Comparison of ENCODE assay signal across 27 cellular contexts in the genomic region with DNA sequence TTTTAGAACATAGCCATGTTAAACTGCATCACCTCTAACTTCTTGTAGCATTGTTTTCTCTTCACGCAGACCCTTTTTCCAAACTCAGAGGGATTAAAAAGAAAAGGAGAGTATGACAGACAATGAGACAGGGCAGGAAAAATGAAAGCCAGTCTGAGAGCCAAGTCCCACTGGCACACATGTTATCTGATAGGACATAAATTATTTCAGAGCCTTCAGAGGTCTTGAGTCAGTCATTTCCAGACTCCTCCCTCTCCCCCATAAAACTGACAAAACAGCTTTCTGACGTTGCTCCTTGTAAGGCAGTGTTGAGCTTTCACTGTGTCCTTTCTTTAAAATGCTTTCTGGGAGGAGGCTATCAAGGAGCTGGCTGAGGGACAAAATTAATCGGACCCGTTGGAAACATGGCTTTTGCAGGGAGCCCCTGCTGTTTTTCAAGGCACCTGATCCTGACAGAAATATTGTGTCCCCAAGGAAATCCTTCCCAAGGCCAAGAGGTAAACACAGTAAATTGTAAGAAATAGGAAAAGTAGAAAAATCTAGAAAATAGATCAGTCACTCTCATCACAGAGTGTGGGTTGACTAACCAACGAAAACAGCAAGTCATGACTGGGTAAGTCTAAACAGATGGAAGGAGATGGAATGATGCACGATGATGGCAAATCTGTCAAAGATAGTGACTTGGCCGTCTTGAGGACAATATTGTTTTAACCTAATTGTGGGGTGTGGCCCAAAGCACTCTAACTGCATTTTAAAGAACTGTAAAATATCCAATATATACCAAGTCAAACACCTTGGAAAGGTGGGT.
A peak's percentile ranks its signal among the peaks of the same experiment; 100 is the strongest.
DNase-seq lines count a peak whose midpoint lies in the region; ATAC-seq, FAIRE-seq and TF ChIP-seq lines count a peak whose summit lies in the region.
"Had no signal": no experiment of that assay in that cellular context is flagged by ENCODE, and none has a peak within 500 bp of the region (broad histone marks: within the 10 kb centered on the region; RNA-seq: fewer than 3 reads in every experiment).

No MANE protein-coding gene starts in this region.

- H2BK5ac ChIP-seq in IMR-90 (ENCODE audit: low read depth, low read length, poor library complexity, severe bottlenecking): no peak overlapping the region

- no peak for TF ChIP-seq POLR2A in IMR-90 (IDR thresholded peaks at IDR 0.05; ENCODE audit: low read depth, low read length)
- no peak for TF ChIP-seq POLR2A in K562 (conservative IDR thresholded peaks at IDR 0.05)

- no peak overlapping the region for H3K56ac ChIP-seq in IMR-90 (ENCODE audit: extremely low read depth, insufficient read depth, low read length)

- no peak overlapping the region for H3K23ac ChIP-seq in IMR-90 (ENCODE audit: low read depth, low read length)

- in situ Hi-C loops in IMR-90 (cut with MboI; ENCODE audit: low sequenced_read_pairs): no loop called here
- in situ Hi-C loops in K562 (cut with MboI): no loop called here

- no peak overlapping the region for H3K4ac ChIP-seq in IMR-90 (ENCODE audit: low read depth, low read length)

- H2BK20ac ChIP-seq in IMR-90 (ENCODE audit: low read depth, low read length): no peak overlapping the region

- WGBS in IMR-90 (ENCODE audit: extremely low coverage in 2 of 2, insufficient read length in 1 of 2), 2 experiments: no CpG with 5 or more reads among the region's 7 CpGs
- WGBS in K562 (ENCODE audit: insufficient coverage, low coverage, missing lambda C conversion rate): 0% methylated on average over 5 of the region's 7 CpGs

- H3K27me3 ChIP-seq in IMR-90 (ENCODE audit: control insufficient read depth, insufficient read depth, low read length) (no peaks in the 10 kb centered on the region), K562 (ENCODE audit: control insufficient read depth in 2 of 2, insufficient read depth in 2 of 2, low read length in 2 of 2) (no peaks in the 10 kb centered on the region), osteoblast (ENCODE audit: insufficient read depth, low read length) (no peaks in the 10 kb centered on the region)
- H3K27me3 ChIP-seq: ascending aorta, BE2C, ovary, tibial nerve had no signal

- H3K9me3 ChIP-seq in IMR-90 (ENCODE audit: control insufficient read depth, insufficient read depth, low read length) (no peaks in the 10 kb centered on the region), K562 (replicated peaks; ENCODE audit: control insufficient read depth, insufficient read depth, low read depth, low read length) (no peaks in the 10 kb centered on the region), osteoblast (ENCODE audit: low read depth, low read length) (no peaks in the 10 kb centered on the region)
- H3K9me3 ChIP-seq: ascending aorta, BE2C, ovary, tibial nerve had no signal

- ATAC-seq in IMR-90 (ENCODE audit: low read depth) (no peak), K562 (peak; percentile 75), GM21529 (IDR thresholded peaks at IDR 0.05; ENCODE audit: unreplicated experiment) (no peak)
- ATAC-seq: activated CD4-positive, CD25-positive, alpha-beta regulatory T cell treated with anti-CD3 and anti-CD28 coated beads, Interleukin-2, amount 50 U/mL, for 24 hours; stimulated activated naive CD8-positive, alpha-beta T cell treated with anti-CD3 and anti-CD28 coated beads, Interleukin-15, Interleukin-2, amounts not matched to agents 100 U/mL and 50 U/mL, for 24 hours had no signal

- H2AK5ac ChIP-seq in IMR-90 (ENCODE audit: low read depth, low read length): no peak overlapping the region

- FAIRE-seq in K562 (lab: Jason Lieb, UNC): no peak
- FAIRE-seq: D721Med, G401.6, H54, kidney, RCC 7860 had no signal

- no peak overlapping the region for H2AK9ac ChIP-seq in IMR-90 (replicated peaks; ENCODE audit: low read depth, low read length, poor library complexity)

- no peak for TF ChIP-seq EP300 in K562 (IDR thresholded peaks at IDR 0.05; ENCODE audit: low read length)

- no peak overlapping the region for H4K8ac ChIP-seq in IMR-90 (ENCODE audit: low read depth in 2 of 2, low read length in 2 of 2)

- H3K36me3 ChIP-seq in IMR-90 (ENCODE audit: control insufficient read depth, insufficient read depth, low read length) (no peaks in the 10 kb centered on the region), K562 (ENCODE audit: control insufficient read depth, insufficient read depth, low read length) (no peaks in the 10 kb centered on the region), osteoblast (ENCODE audit: insufficient read depth, low read length) (no peaks in the 10 kb centered on the region)
- H3K36me3 ChIP-seq: ascending aorta, BE2C, ovary, tibial nerve had no signal

- H3K4me1 ChIP-seq in IMR-90 (ENCODE audit: control insufficient read depth, insufficient read depth, low read length) (no peaks in the 10 kb centered on the region), K562 (replicated peaks in 1 of 2; ENCODE audit: control insufficient read depth in 2 of 2, insufficient read depth in 2 of 2, low read length in 2 of 2) (no peaks in the 10 kb centered on the region; a peak in 1 of 5 replicates), osteoblast (ENCODE audit: insufficient read depth, low read length) (no peaks in the 10 kb centered on the region)
- H3K4me1 ChIP-seq: ascending aorta, BE2C, tibial nerve had no signal

- no peak overlapping the region for H3K18ac ChIP-seq in IMR-90 (ENCODE audit: low read depth, low read length)

- H3K4me3 ChIP-seq in IMR-90 (ENCODE audit: insufficient read depth, low read depth, low read length) (no peak overlapping the region), K562 (no peak overlapping the region), osteoblast (ENCODE audit: insufficient read depth, low read length) (no peak overlapping the region)
- H3K4me3 ChIP-seq: ascending aorta, ovary, tibial nerve had no signal

- no TSS peak for BruUV-seq in IMR-90 (replicated peaks; lab: Mats Ljungman, UMichigan)
- no TSS peak for BruUV-seq in K562 (replicated peaks; lab: Mats Ljungman, UMichigan)

- H2AFZ ChIP-seq in IMR-90 (replicated peaks; ENCODE audit: low read length, poor library complexity): no peak overlapping the region
- H2AFZ ChIP-seq in K562 (ENCODE audit: low read depth, low read length): no peak overlapping the region
- no peak overlapping the region for H2AFZ ChIP-seq in osteoblast (ENCODE audit: low read length)

- no peak overlapping the region for H2BK120ac ChIP-seq in IMR-90 (ENCODE audit: low read depth, low read length)

- no peak overlapping the region for H2BK15ac ChIP-seq in IMR-90 (ENCODE audit: low read depth, low read length)

- H3K14ac ChIP-seq in IMR-90 (replicated peaks; ENCODE audit: low read depth, low read length): no peak overlapping the region

- intact Hi-C loops in IMR-90 (cut with micrococcal nuclease): no loop called here
- intact Hi-C loops in K562 (cut with micrococcal nuclease): no loop called here

- POLR2A ChIA-PET in IMR-90 (lab: Charles Lee; ENCODE audit: unreplicated experiment) (no interaction called here), K562 (lab: Yijun Ruan, JAX) (no interaction called here)

- no peaks in the 10 kb centered on the region for H3K79me2 ChIP-seq in K562 (ENCODE audit: control insufficient read depth, insufficient read depth, low read length)
- no peaks in the 10 kb centered on the region for H3K79me2 ChIP-seq in osteoblast (ENCODE audit: insufficient read depth, low read length)

- no peak overlapping the region for H3K9ac ChIP-seq in IMR-90 (ENCODE audit: low read depth, low read length)
- H3K9ac ChIP-seq in K562 (ENCODE audit: insufficient read depth in 1 of 2, low read depth in 2 of 2, low read length in 2 of 2): no peak overlapping the region

- dilution Hi-C loops in IMR-90 (cut with HindIII; ENCODE audit: low sequenced_read_pairs, unreplicated experiment): no loop called here

- H3K79me1 ChIP-seq in IMR-90 (ENCODE audit: low read depth in 1 of 2, low read length in 2 of 2): no peaks in the 10 kb centered on the region

- TF ChIP-seq RAD21 in IMR-90 (IDR thresholded peaks at IDR 0.05; ENCODE audit: low read length): no peak
- TF ChIP-seq RAD21 in K562 (CRISPR knock-in tag; conservative IDR thresholded peaks at IDR 0.05 in 1 of 2, IDR thresholded peaks at IDR 0.05 in 1 of 2): no peak

- H4K5ac ChIP-seq in IMR-90 (ENCODE audit: low read depth, low read length): no peak overlapping the region

- H3K27ac ChIP-seq in IMR-90 (ENCODE audit: insufficient read depth, low read length): no peak overlapping the region
- H3K27ac ChIP-seq in K562 (ENCODE audit: extremely low read depth, low read depth, low read length): no peak overlapping the region
- peak overlapping the region; percentile 7 for H3K27ac ChIP-seq in osteoblast (ENCODE audit: low read depth, low read length)
- H3K27ac ChIP-seq: ovary, tibial nerve had no signal

- H4K20me1 ChIP-seq in IMR-90 (ENCODE audit: insufficient read depth, low read length) (no peaks in the 10 kb centered on the region), K562 (replicated peaks; ENCODE audit: control insufficient read depth, insufficient read depth, low read length) (no peaks in the 10 kb centered on the region), osteoblast (ENCODE audit: insufficient read depth, low read length) (no peaks in the 10 kb centered on the region)

- DNase-seq in Daoy (ENCODE audit: low read depth) (peak; percentile 6), IMR-90 (no peak), K562 (ENCODE audit: extremely low read depth in 1 of 4, low spot score in 3 of 4) (peak in 1 of 4 experiments; percentile 26), osteoblast (ENCODE audit: insufficient read length, low spot score, missing footprints) (no peak), NCI-H2029 (lab: John Stamatoyannopoulos, UW) (no peak), epidermal melanocyte (ENCODE audit: insufficient read length, low spot score) (no peak)
- DNase-seq: activated naive CD4-positive, alpha-beta T cell treated with anti-CD3 and anti-CD28 coated beads, Interleukin-2, amount 10 ng/mL, durations not matched to agents 7 days and 5 days; activated T-cell treated with anti-CD3 and anti-CD28 coated beads, Interleukin-2, amount 50 U/mL, for 48 hours; BE2C; effector memory CD4-positive, alpha-beta T cell; hippocampal formation; Kasumi-1; kidney; naive B cell; NCI-H1436; NCI-H2227 treated with DMSO at 0.1 percent for 48 hours; ovary; stimulated activated CD4-positive, alpha-beta T cell treated with anti-CD3 and anti-CD28 coated beads, Interleukin-1b, Interleukin-23, amount 100 ng/mL, for 48 hours; stimulated activated naive CD8-positive, alpha-beta T cell treated with anti-CD3 and anti-CD28 coated beads, Interleukin-15, Interleukin-2, amounts not matched to agents 100 U/mL and 50 U/mL, for 24 hours had no signal

- H3K4me2 ChIP-seq in IMR-90 (ENCODE audit: low read depth, low read length) (no peak overlapping the region), K562 (ENCODE audit: insufficient read depth, low read length) (no peak overlapping the region), osteoblast (ENCODE audit: insufficient read depth, low read length) (peak overlapping the region; percentile 20)

- CTCF ChIA-PET in IMR-90 (lab: Yijun Ruan, JAX) (no interaction called here), K562 (lab: Yijun Ruan, JAX; ENCODE audit: low intra/inter-chr PET ratio) (no interaction called here)

- H4K91ac ChIP-seq in IMR-90 (ENCODE audit: insufficient read depth, low read depth, low read length): no peak overlapping the region

- TF ChIP-seq CTCF in IMR-90 (conservative IDR thresholded peaks at IDR 0.05; ENCODE audit: low read depth, low read length): no peak
- no peak for TF ChIP-seq CTCF in K562 (IDR thresholded peaks at IDR 0.05 in 2 of 3, conservative IDR thresholded peaks at IDR 0.05 in 1 of 3; ENCODE audit: insufficient read depth in 2 of 3, low read depth in 1 of 3, low read length in 3 of 3)
- no peak for TF ChIP-seq CTCF in osteoblast (IDR thresholded peaks at IDR 0.05; ENCODE audit: extremely low read depth, low read depth, low read length)

- H3K9me1 ChIP-seq in IMR-90 (ENCODE audit: insufficient read depth, low read length) (no peaks in the 10 kb centered on the region), K562 (ENCODE audit: control insufficient read depth, insufficient read depth, low read length) (no peaks in the 10 kb centered on the region)
